1 cellular context compared by ENCODE assay signal in genomic region chr6:56853541-56853940, GRCh38.
TF ChIP-seq lines count a peak whose summit lies in the region.

No MANE protein-coding gene starts in this region.

TF ChIP-seq in IMR-90, 13 proteins besides CTCF, POLR2A, EP300 and RAD21 (continued from another document):
- TF ChIP-seq MXI1 (IDR thresholded peaks at IDR 0.05; ENCODE audit: borderline replicate concordance, low read depth, low read length) (no peak), RFX5 (IDR thresholded peaks at IDR 0.05; ENCODE audit: low read depth, low read length) (no peak), MAZ (IDR thresholded peaks at IDR 0.05; ENCODE audit: borderline replicate concordance, low read depth, low read length) (no peak), CHD1 (IDR thresholded peaks at IDR 0.05; ENCODE audit: low read depth, low read length) (no peak)
